In the genomic region with DNA sequence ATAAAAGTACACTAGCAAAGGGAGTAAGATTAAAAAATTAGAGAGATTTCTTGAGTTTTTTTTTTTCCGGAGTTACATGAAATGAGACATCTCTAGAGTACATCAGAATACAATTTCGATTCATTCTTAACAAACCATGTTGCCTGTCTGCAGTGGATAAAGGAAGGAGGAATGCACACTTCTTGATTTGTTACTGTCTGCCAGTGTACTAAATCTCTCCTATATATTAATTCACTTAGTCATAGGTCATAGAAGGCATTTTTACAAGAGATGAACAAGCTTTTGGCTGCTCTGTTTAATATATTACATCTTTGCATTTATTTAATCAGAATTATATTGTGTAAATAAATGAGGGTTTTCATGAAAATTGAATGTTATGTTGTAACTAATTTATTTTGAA, we compare ENCODE assay signal across 22 cellular contexts.
DNase-seq lines count a peak whose midpoint lies in the region; ATAC-seq, FAIRE-seq and TF ChIP-seq lines count a peak whose summit lies in the region.
"Had no signal": no experiment of that assay in that cellular context is flagged by ENCODE, and none has a peak within 500 bp of the region (broad histone marks: within the 10 kb centered on the region; RNA-seq: fewer than 3 reads in every experiment).

No MANE protein-coding gene starts in this region.

- H3K79me2 ChIP-seq in PC-3 (ENCODE audit: low read length) = no peaks in the 10 kb centered on the region

- no peaks in the 10 kb centered on the region for H3K9me3 ChIP-seq in PC-3 (ENCODE audit: low read length)
- H3K9me3 ChIP-seq: A549; BLaER1 treated with 17β-estradiol and CSF1 and Interleukin-3, amounts not matched to agents 10 nM and 100 nM had no signal

- H3F3A ChIP-seq in PC-3 (ENCODE audit: low read length, unreplicated experiment) = no peaks in the 10 kb centered on the region

- no peak overlapping the region for H2AFZ ChIP-seq in PC-3 (ENCODE audit: low read length)

- no peaks in the 10 kb centered on the region for H3K4me1 ChIP-seq in PC-3 (ENCODE audit: insufficient read depth, low read length)
- H3K4me1 ChIP-seq: A549; BLaER1 treated with 17β-estradiol and CSF1 and Interleukin-3, amounts not matched to agents 10 nM and 100 nM had no signal

- H3K36me3 ChIP-seq in PC-3 (ENCODE audit: low read depth, low read length) = no peaks in the 10 kb centered on the region
- H3K36me3 ChIP-seq: BLaER1 treated with 17β-estradiol and CSF1 and Interleukin-3, amounts not matched to agents 10 nM and 100 nM had no signal

- ATAC-seq in PC-3 (peak; percentile 59), SK-N-SH treated with all-trans-retinoic acid at 6 μM for 48 hours (peak; percentile 61)
- ATAC-seq: A549, GM12878 had no signal

- intact Hi-C loops in PC-3 (cut with micrococcal nuclease) = no loop called here

- H3K4me2 ChIP-seq in PC-3 (ENCODE audit: low read length) = no peak overlapping the region
- H3K4me2 ChIP-seq: A549; BLaER1 treated with 17β-estradiol and CSF1 and Interleukin-3, amounts not matched to agents 10 nM and 100 nM had no signal

- H3K9me2 ChIP-seq in PC-3 (replicated peaks; ENCODE audit: low read length) = no peaks in the 10 kb centered on the region

- DNase-seq in D721Med (ENCODE audit: insufficient read length, low spot score) (no peak), PC-3 (peak; percentile 10), NCI-H1436 (lab: John Stamatoyannopoulos, UW) (no peak), DMS79 treated with DMSO at 0.1 percent for 48 hours (lab: John Stamatoyannopoulos, UW) (no peak), NCI-H2196 (lab: John Stamatoyannopoulos, UW; ENCODE audit: unreplicated experiment) (no peak)
- no peak for DNase-seq in stimulated activated CD8-positive, alpha-beta memory T cell treated with anti-CD3 and anti-CD28 coated beads, Interleukin-4, amount 100 ng/mL, for 48 hours
- DNase-seq: AML-193; CD4-positive, alpha-beta T cell; CD8-positive, alpha-beta memory T cell; COR-L47; DND-41; EL; GDM1 had no signal

- no peak overlapping the region for H3K4me3 ChIP-seq in PC-3 (ENCODE audit: low read length)
- H3K4me3 ChIP-seq: A549; BLaER1 treated with 17β-estradiol and CSF1 and Interleukin-3, amounts not matched to agents 10 nM and 100 nM; GM12878 had no signal

- no peaks in the 10 kb centered on the region for H3K27me3 ChIP-seq in PC-3 (ENCODE audit: low read length)
- H3K27me3 ChIP-seq: BLaER1 treated with 17β-estradiol and CSF1 and Interleukin-3, amounts not matched to agents 10 nM and 100 nM had no signal

- H3K9ac ChIP-seq in PC-3 (ENCODE audit: low read length) = no peak overlapping the region
- H3K9ac ChIP-seq: BLaER1 treated with 17β-estradiol and CSF1 and Interleukin-3, amounts not matched to agents 10 nM and 100 nM had no signal

- H3K27ac ChIP-seq in PC-3 (ENCODE audit: low read length) = no peak overlapping the region
- H3K27ac ChIP-seq: 22Rv1; A549; BLaER1 treated with 17β-estradiol and CSF1 and Interleukin-3, amounts not matched to agents 10 nM and 100 nM; C4-2B had no signal

- CTCF ChIA-PET in PC-3 (lab: Charles Lee) = no interaction called here

- TF ChIP-seq CTCF in D721Med (IDR thresholded peaks at IDR 0.05; ENCODE audit: insufficient read depth, missing control alignments) (no peak), PC-3 (conservative IDR thresholded peaks at IDR 0.05; ENCODE audit: low read depth, low read length) (no peak)

- FAIRE-seq in D721Med (lab: Jason Lieb, UNC) (peak; percentile 29), TTC549 (lab: Jason Lieb, UNC) (peak; percentile 75)
- FAIRE-seq: A549, GM12878, GM12892, GM18507 had no signal

- H4K20me1 ChIP-seq in PC-3 (ENCODE audit: low read length) = no peaks in the 10 kb centered on the region
- H4K20me1 ChIP-seq: BLaER1 treated with 17β-estradiol and CSF1 and Interleukin-3, amounts not matched to agents 10 nM and 100 nM had no signal

- POLR2A ChIA-PET in PC-3 (lab: Charles Lee; ENCODE audit: unreplicated experiment) = no interaction called here

- no TSS peak for BruUV-seq in PC-3 (replicated peaks; lab: Mats Ljungman, UMichigan)

TF ChIP-seq in SK-N-SH treated with all-trans-retinoic acid at 6 μM for 48 hours, 23 proteins besides CTCF, POLR2A, EP300 and RAD21:
- TF ChIP-seq ZC3H10 (CRISPR knock-in tag; IDR thresholded peaks at IDR 0.05) (0 out of 2 replicates have a peak, but pooled peaks have one; percentile 74), ZFP3 (CRISPR knock-in tag; IDR thresholded peaks at IDR 0.05) (no peak)
TF ChIP-seq in SK-N-SH treated with all-trans-retinoic acid at 6 μM for 48 hours: peak in this region for 1.
